21 cellular contexts compared by ENCODE assay signal in genomic region chr9:3909966-3910650, GRCh38.
DNase-seq lines count a peak whose midpoint lies in the region; ATAC-seq and TF ChIP-seq lines count a peak whose summit lies in the region.
"Had no signal": no experiment of that assay in that cellular context is flagged by ENCODE, and none has a peak within 500 bp of the region (broad histone marks: within the 10 kb centered on the region; RNA-seq: fewer than 3 reads in every experiment).

No MANE protein-coding gene starts in this region.

- DNase-seq in Daoy (ENCODE audit: low read depth) = peak; percentile 60
- DNase-seq in Jurkat, Clone E6-1 (ENCODE audit: low read depth, low spot score) = peak; percentile 27
- peak; percentile 40 for DNase-seq in RPMI7951 (ENCODE audit: low read depth)
- DNase-seq in glomerular visceral epithelial cell (ENCODE audit: extremely low spot score) = peak; percentile 30
- DNase-seq in BE2C = no peak
- DNase-seq in NCI-H2196 (lab: John Stamatoyannopoulos, UW; ENCODE audit: unreplicated experiment) = no peak
- DNase-seq: activated CD4-positive, alpha-beta T cell treated with anti-CD3 and anti-CD28 coated beads, Interleukin-2, amount 50 U/mL, for 1 hour; activated CD8-positive, alpha-beta memory T cell treated with anti-CD3 and anti-CD28 coated beads, Interleukin-2, amount 50 U/mL, for 4 hours; activated naive CD8-positive, alpha-beta T cell treated with anti-CD3 and anti-CD28 coated beads for 36 hours; CD8-positive, alpha-beta T cell; DMS79; kidney glomerular epithelial cell; lower lobe of right lung; NCI-H1436 treated with DMSO at 0.1 percent for 48 hours; NCI-H524; transverse colon had no signal

- no peak for TF ChIP-seq CTCF in BE2C (IDR thresholded peaks at IDR 0.05; ENCODE audit: low read depth, low read length)

- H3K4me1 ChIP-seq in BE2C = no peaks in the 10 kb centered on the region
- H3K4me1 ChIP-seq: prostate gland, transverse colon had no signal

- no peaks in the 10 kb centered on the region; the same call in 1 of the 2 replicates for H3K27me3 ChIP-seq in BE2C
- H3K27me3 ChIP-seq: transverse colon had no signal

- no peak overlapping the region for H3K4me3 ChIP-seq in Jurkat, Clone E6-1 (ENCODE audit: low read length)
- no peak overlapping the region for H3K4me3 ChIP-seq in BE2C (ENCODE audit: low read depth, low read length)
- H3K4me3 ChIP-seq: GM23338, lower lobe of right lung, prostate gland, SK-N-MC, transverse colon had no signal

- no peak for ATAC-seq in HG03135 (IDR thresholded peaks at IDR 0.05; ENCODE audit: unreplicated experiment)
- ATAC-seq: CD8-positive, alpha-beta T cell; GM23338; lower lobe of right lung; WTC11 had no signal

- no peaks in the 10 kb centered on the region for H3K9me3 ChIP-seq in BE2C
- H3K9me3 ChIP-seq: lower lobe of right lung, prostate gland, transverse colon had no signal

- no peaks in the 10 kb centered on the region for H3K36me3 ChIP-seq in BE2C
- H3K36me3 ChIP-seq: lower lobe of right lung, prostate gland, transverse colon had no signal

Comparison
In these comparisons a context has a peak if more than half of its experiments do, and no peak if none do; other contexts are left out.
1. DNase-seq: peak in Daoy (single experiment), Jurkat, Clone E6-1 (single experiment), RPMI7951 (single experiment) and glomerular visceral epithelial cell (single experiment); none in BE2C (single experiment) and NCI-H2196 (single experiment).